Comparison of ENCODE assay signal across 11 cellular contexts in the genomic region with DNA sequence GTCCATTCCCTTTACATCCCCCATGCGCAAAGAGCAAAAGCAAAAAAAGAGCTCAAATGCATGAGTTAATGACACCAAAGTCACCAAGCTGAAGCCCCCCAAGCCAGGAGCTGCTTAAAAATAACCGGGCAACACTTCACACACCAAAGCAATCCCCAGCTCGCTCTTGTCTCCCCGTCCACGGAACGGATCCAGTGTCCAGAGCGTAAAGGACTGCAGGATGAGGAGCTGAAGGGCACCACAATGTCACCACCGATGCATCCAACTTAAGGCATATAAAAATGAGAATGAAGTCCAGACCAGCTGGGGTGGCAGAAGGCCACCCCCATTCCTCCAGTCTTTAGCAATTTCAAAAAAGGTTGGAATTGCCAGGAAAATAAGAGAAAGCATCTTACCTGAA. TPM values are rescaled to one million over a fixed set of nuclear protein-coding genes. Genes with fewer than 3 reads are reported as not detected.
A peak's percentile ranks its signal among the peaks of the same experiment; 100 is the strongest.
DNase-seq lines count a peak whose midpoint lies in the region; ATAC-seq, FAIRE-seq and TF ChIP-seq lines count a peak whose summit lies in the region.
"Had no signal": no experiment of that assay in that cellular context is flagged by ENCODE, and none has a peak within 500 bp of the region (broad histone marks: within the 10 kb centered on the region; RNA-seq: fewer than 3 reads in every experiment).

No MANE protein-coding gene starts in this region.

- H3K36me3 ChIP-seq in KMS-11 (ENCODE audit: insufficient read depth): peaks cover 31% of the 10 kb centered on the region; the same call in 1 of the 2 replicates
- H3K36me3 ChIP-seq in endothelial cell of umbilical vein (ENCODE audit: control insufficient read depth in 2 of 2, extremely low read depth in 1 of 2, insufficient read depth in 2 of 2, low read length in 2 of 2): peaks cover 0 to 2% of the 10 kb centered on the region in 2 experiments
- peaks cover 75% of the 10 kb centered on the region for H3K36me3 ChIP-seq in osteoblast (ENCODE audit: insufficient read depth, low read length)

- POLR2A ChIA-PET in AG04450 (lab: Yijun Ruan, JAX): no interaction called here
- POLR2A ChIA-PET in endothelial cell of umbilical vein (lab: Charles Lee): no interaction called here

- no peak overlapping the region for H3K4me3 ChIP-seq in AG04450 (ENCODE audit: low read depth, low read length)
- no peak overlapping the region for H3K4me3 ChIP-seq in KMS-11 (IDR thresholded peaks at IDR 0.05; ENCODE audit: insufficient read depth, low read depth, low read length)
- H3K4me3 ChIP-seq in endothelial cell of umbilical vein (replicated peaks in 1 of 3; ENCODE audit: insufficient read depth in 1 of 3, low read depth in 1 of 3, low read length in 3 of 3): no peak overlapping the region
- peak overlapping the region; percentile 97 for H3K4me3 ChIP-seq in osteoblast (ENCODE audit: insufficient read depth, low read length)
- H3K4me3 ChIP-seq: tibial nerve had no signal

- no peak for FAIRE-seq in endothelial cell of umbilical vein (lab: Jason Lieb, UNC)

- H3K9me3 ChIP-seq in AG04450 (ENCODE audit: control insufficient read depth, insufficient read depth, low read length): no peaks in the 10 kb centered on the region
- H3K9me3 ChIP-seq in endothelial cell of umbilical vein (replicated peaks; ENCODE audit: control insufficient read depth, insufficient read depth, low read length): no peaks in the 10 kb centered on the region
- no peaks in the 10 kb centered on the region for H3K9me3 ChIP-seq in osteoblast (ENCODE audit: low read depth, low read length)
- H3K9me3 ChIP-seq: tibial nerve had no signal

- TF ChIP-seq CTCF in AG04450 (IDR thresholded peaks at IDR 0.05; ENCODE audit: low read depth, low read length): no peak
- no peak for TF ChIP-seq CTCF in KMS-11 (conservative IDR thresholded peaks at IDR 0.05; ENCODE audit: low read depth, low read length)
- TF ChIP-seq CTCF in endothelial cell of umbilical vein (IDR thresholded peaks at IDR 0.05; ENCODE audit: extremely low read depth in 1 of 2, insufficient read depth in 1 of 2, low read depth in 1 of 2, low read length in 2 of 2): no peak
- no peak for TF ChIP-seq CTCF in osteoblast (IDR thresholded peaks at IDR 0.05; ENCODE audit: extremely low read depth, low read depth, low read length)

- H3K27me3 ChIP-seq in AG04450 (ENCODE audit: control insufficient read depth, insufficient read depth, low read length) (no peaks in the 10 kb centered on the region), KMS-11 (ENCODE audit: insufficient read depth, low read depth) (no peaks in the 10 kb centered on the region), endothelial cell of umbilical vein (ENCODE audit: control insufficient read depth in 2 of 2, insufficient read depth in 2 of 2, low read length in 2 of 2) (no peaks in the 10 kb centered on the region), osteoblast (ENCODE audit: insufficient read depth, low read length) (no peaks in the 10 kb centered on the region)
- H3K27me3 ChIP-seq: tibial nerve had no signal

- H2AFZ ChIP-seq in KMS-11 (ENCODE audit: low read depth) (no peak overlapping the region), endothelial cell of umbilical vein (ENCODE audit: low read depth, low read length) (no peak overlapping the region), osteoblast (ENCODE audit: low read length) (no peak overlapping the region)

- peaks cover 100% of the 10 kb centered on the region for H3K79me2 ChIP-seq in KMS-11 (ENCODE audit: insufficient read depth, low read depth)
- peaks cover 7% of the 10 kb centered on the region for H3K79me2 ChIP-seq in endothelial cell of umbilical vein (ENCODE audit: control insufficient read depth, insufficient read depth, low read length)
- H3K79me2 ChIP-seq in osteoblast (ENCODE audit: insufficient read depth, low read length): peaks cover 100% of the 10 kb centered on the region

- peaks cover 97% of the 10 kb centered on the region for H3K4me1 ChIP-seq in KMS-11 (ENCODE audit: low read depth, poor library complexity, severe bottlenecking)
- H3K4me1 ChIP-seq in endothelial cell of umbilical vein (ENCODE audit: control insufficient read depth, extremely low read depth, insufficient read depth, low read length): peaks cover 66% of the 10 kb centered on the region
- peaks cover 95% of the 10 kb centered on the region for H3K4me1 ChIP-seq in osteoblast (ENCODE audit: insufficient read depth, low read length)

- BruUV-seq in endothelial cell of umbilical vein (replicated peaks; lab: Mats Ljungman, UMichigan): no TSS peak

- no peaks in the 10 kb centered on the region for H3K9me1 ChIP-seq in endothelial cell of umbilical vein (replicated peaks; ENCODE audit: control insufficient read depth, extremely low read depth, insufficient read depth, low read length)

- H3K9ac ChIP-seq in KMS-11 (no peak overlapping the region), endothelial cell of umbilical vein (replicated peaks; ENCODE audit: extremely low read depth, insufficient read depth, low read length) (no peak overlapping the region)

- DNase-seq in AG04450 (ENCODE audit: low read depth, low spot score): no peak
- DNase-seq in endothelial cell of umbilical vein (ENCODE audit: low read depth, low spot score): no peak
- no peak for DNase-seq in osteoblast (ENCODE audit: insufficient read length, low spot score, missing footprints)
- no peak for DNase-seq in activated CD4-positive, CD25-positive, alpha-beta regulatory T cell treated with anti-CD3 and anti-CD28 coated beads, Interleukin-2, amount 50 U/mL, for 72 hours
- no peak for DNase-seq in stimulated activated CD4-positive, alpha-beta T cell treated with anti-CD3 and anti-CD28 coated beads, Interleukin-4, amount 100 ng/mL, for 4 hours
- DNase-seq in NK-92 treated with Interleukin-12 subunit alpha and Interleukin-12 subunit beta, amount 100 ng/mL, for 24 hours (lab: John Stamatoyannopoulos, UW): no peak
- DNase-seq: amygdala had no signal

- peak overlapping the region; percentile 19; the same call in 1 of the 2 replicates for H3K4me2 ChIP-seq in KMS-11
- peak overlapping the region; percentile 29 for H3K4me2 ChIP-seq in endothelial cell of umbilical vein (ENCODE audit: insufficient read depth, low read length)
- H3K4me2 ChIP-seq in osteoblast (ENCODE audit: insufficient read depth, low read length): peak overlapping the region; percentile 95

- H4K20me1 ChIP-seq in KMS-11 (ENCODE audit: insufficient read depth) (peaks cover 93% of the 10 kb centered on the region), endothelial cell of umbilical vein (replicated peaks; ENCODE audit: control insufficient read depth, extremely low read depth, insufficient read depth, low read length) (peaks cover 4% of the 10 kb centered on the region), osteoblast (ENCODE audit: insufficient read depth, low read length) (peaks cover 75% of the 10 kb centered on the region)

- TF ChIP-seq POLR2A in endothelial cell of umbilical vein (IDR thresholded peaks at IDR 0.05; ENCODE audit: low read depth, low read length): no peak

- no peak for ATAC-seq in HG03520 (IDR thresholded peaks at IDR 0.05; ENCODE audit: unreplicated experiment)
- ATAC-seq: sciatic nerve had no signal

- peak overlapping the region; percentile 11 for H3K27ac ChIP-seq in AG04450 (ENCODE audit: low read depth, low read length)
- H3K27ac ChIP-seq in KMS-11: no peak overlapping the region
- H3K27ac ChIP-seq in endothelial cell of umbilical vein (ENCODE audit: insufficient read depth, low read depth, low read length): no peak overlapping the region
- H3K27ac ChIP-seq in osteoblast (ENCODE audit: low read depth, low read length): peak overlapping the region; percentile 94

- dilution Hi-C loops in endothelial cell of umbilical vein (cut with MboI; ENCODE audit: extremely low pct_ligation_motif_present, low sequenced_read_pairs): no loop called here

- CTCF ChIA-PET in AG04450 (lab: Charles Lee): interaction anchor here (1.5 to 1.6 kb wide), 2 partner anchors 11 to 296 kb away, joined by 3 to 4 read pairs; no protein-coding TSS in a partner anchor
- CTCF ChIA-PET in endothelial cell of umbilical vein (lab: Charles Lee): interaction anchor here (1.0 to 2.8 kb wide), 5 partner anchors 10 to 165 kb away, joined by 3 to 10 read pairs (median 7); no protein-coding TSS in a partner anchor

- intact Hi-C loops in endothelial cell of umbilical vein (cut with micrococcal nuclease): loop anchor here (10.0 kb wide), 1 partner anchor 473 kb away; no protein-coding TSS in a partner anchor

TF ChIP-seq in endothelial cell of umbilical vein, 7 proteins besides CTCF, POLR2A, EP300 and RAD21:
- no peak for TF ChIP-seq POLR2AphosphoS5 (IDR thresholded peaks at IDR 0.05; ENCODE audit: insufficient read depth, low read depth, low read length)
- no peak for TF ChIP-seq GATA2 (IDR thresholded peaks at IDR 0.05; ENCODE audit: insufficient read depth, insufficient read length, low read depth, low read length)
- TF ChIP-seq EZH2 (IDR thresholded peaks at IDR 0.05; ENCODE audit: borderline replicate concordance, low read depth, low read length, severe bottlenecking): no peak
- TF ChIP-seq, protein P1, sequence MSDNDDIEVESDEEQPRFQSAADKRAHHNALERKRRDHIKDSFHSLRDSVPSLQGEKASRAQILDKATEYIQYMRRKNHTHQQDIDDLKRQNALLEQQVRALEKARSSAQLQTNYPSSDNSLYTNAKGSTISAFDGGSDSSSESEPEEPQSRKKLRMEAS (IDR thresholded peaks at IDR 0.05; ENCODE audit: insufficient read depth, insufficient read length): no peak
- no peak for TF ChIP-seq FOS (IDR thresholded peaks at IDR 0.05; ENCODE audit: borderline replicate concordance, insufficient read depth, low read length)
- TF ChIP-seq JUN (IDR thresholded peaks at IDR 0.05; ENCODE audit: borderline replicate concordance, insufficient read depth, insufficient read length, low read depth): no peak
- TF ChIP-seq MYC (IDR thresholded peaks at IDR 0.05; ENCODE audit: low read depth, low read length): no peak

RNA-seq across cellular contexts. Expression of a gene that starts 8.7 kb away (rescaled TPM):
- polyA plus RNA-seq in AG04450 (2011; rRNA removed) (7.4 and 8.0 TPM in 2 replicates), endothelial cell of umbilical vein (8.0 and 10.2 TPM in 2 replicates)
- 19.6 and 24.1 TPM in 2 replicates for polyA minus RNA-seq in AG04450 (2011; rRNA and poly(A)+ RNA removed)
- total RNA-seq in endothelial cell of umbilical vein (3.6 and 4.6 TPM in 2 replicates), osteoblast (76.0 and 81.6 TPM in 2 replicates)
- 4.5 TPM in 2 replicates for polyA plus RNA-seq in endothelial cell of umbilical vein (2011; cell fraction: cytosol; rRNA removed)
- 5.0 and 9.0 TPM in 2 replicates for polyA plus RNA-seq in endothelial cell of umbilical vein (2011; cell fraction: nucleus; rRNA removed)
- 1.9 and 3.2 TPM in 2 replicates for polyA plus RNA-seq in endothelial cell of umbilical vein (2012)
- polyA minus RNA-seq in endothelial cell of umbilical vein: 12.6 and 15.2 TPM in 2 replicates
- 20.6 TPM for polyA minus RNA-seq in endothelial cell of umbilical vein (2011; cell fraction: cytosol; rRNA and poly(A)+ RNA removed)
- 8.1 and 15.0 TPM in 2 replicates for polyA minus RNA-seq in endothelial cell of umbilical vein (2011; cell fraction: nucleus; rRNA and poly(A)+ RNA removed)

Comparison
In these comparisons a context has a peak if more than half of its experiments do, and no peak if none do; other contexts are left out.
1. H3K27ac ChIP-seq: peak in AG04450 (single experiment) and osteoblast (single experiment); none in KMS-11 (single experiment) and endothelial cell of umbilical vein (single experiment).
2. H3K4me2 ChIP-seq: peak in every context shown above with its lines; median percentile 95 in osteoblast; 29 in endothelial cell of umbilical vein; 19 in KMS-11.
3. RNA of a gene that starts 8.7 kb away (total RNA-seq): 76.0 to 81.6 TPM in osteoblast; 3.6 to 4.6 TPM in endothelial cell of umbilical vein; every median in the first group is over 10 times any median in the second.